ENCODE assay signal across 1 cellular context in the genomic region with DNA sequence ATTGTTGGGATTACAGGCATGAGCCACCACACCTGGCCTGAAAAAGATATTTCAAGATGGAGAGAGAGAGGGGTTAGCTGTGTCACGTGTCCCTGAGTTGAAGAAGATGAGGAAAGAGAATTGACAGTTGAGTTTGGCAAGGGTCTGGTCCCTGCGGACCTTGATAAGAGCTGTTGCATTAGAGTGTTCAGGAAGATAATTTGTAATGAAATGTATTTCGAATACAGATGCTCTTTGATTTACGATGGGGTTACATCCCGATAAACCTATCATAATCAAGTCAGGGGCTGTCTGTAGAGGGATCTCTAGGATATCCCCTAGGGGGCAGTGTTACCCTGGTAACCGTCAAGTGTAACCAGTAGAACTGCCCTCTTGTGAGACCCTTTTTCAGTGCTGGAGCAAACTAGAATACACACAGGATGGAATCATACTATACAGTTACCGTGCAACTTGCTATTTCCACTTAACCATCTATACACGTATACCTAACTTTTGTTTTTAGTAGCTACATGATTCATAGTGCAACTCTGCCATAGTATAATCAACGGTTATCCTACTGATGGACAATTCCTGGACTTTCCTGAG.
TF ChIP-seq lines count a peak whose summit lies in the region.

No MANE protein-coding gene starts in this region.

TF ChIP-seq in K562, 482 proteins besides CTCF, POLR2A, EP300 and RAD21 (continued from another document and continues in another):
- TF ChIP-seq, protein P1, sequence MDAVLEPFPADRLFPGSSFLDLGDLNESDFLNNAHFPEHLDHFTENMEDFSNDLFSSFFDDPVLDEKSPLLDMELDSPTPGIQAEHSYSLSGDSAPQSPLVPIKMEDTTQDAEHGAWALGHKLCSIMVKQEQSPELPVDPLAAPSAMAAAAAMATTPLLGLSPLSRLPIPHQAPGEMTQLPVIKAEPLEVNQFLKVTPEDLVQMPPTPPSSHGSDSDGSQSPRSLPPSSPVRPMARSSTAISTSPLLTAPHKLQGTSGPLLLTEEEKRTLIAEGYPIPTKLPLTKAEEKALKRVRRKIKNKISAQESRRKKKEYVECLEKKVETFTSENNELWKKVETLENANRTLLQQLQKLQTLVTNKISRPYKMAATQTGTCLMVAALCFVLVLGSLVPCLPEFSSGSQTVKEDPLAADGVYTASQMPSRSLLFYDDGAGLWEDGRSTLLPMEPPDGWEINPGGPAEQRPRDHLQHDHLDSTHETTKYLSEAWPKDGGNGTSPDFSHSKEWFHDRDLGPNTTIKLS (IDR thresholded peaks at IDR 0.05; ENCODE audit: borderline replicate concordance, low read depth): no peak
- TF ChIP-seq FOXP1 (CRISPR knock-in tag; IDR thresholded peaks at IDR 0.05) (no peak), ZNF717 (CRISPR knock-in tag; IDR thresholded peaks at IDR 0.05) (no peak), ZNF561 (CRISPR knock-in tag; conservative IDR thresholded peaks at IDR 0.05) (no peak), TAF9B (IDR thresholded peaks at IDR 0.05; ENCODE audit: partially characterized antibody) (peak; percentile 44), ZNF143 (CRISPR knock-in tag; IDR thresholded peaks at IDR 0.05) (no peak), TRIM24 (IDR thresholded peaks at IDR 0.05) (peak; percentile 81 to 91), HDAC3 (IDR thresholded peaks at IDR 0.05; ENCODE audit: borderline replicate concordance, partially characterized antibody) (peak; percentile 85), HDAC8 (tag; IDR thresholded peaks at IDR 0.05) (no peak), COPS2 (conservative IDR thresholded peaks at IDR 0.05) (no peak), PHF8 (IDR thresholded peaks at IDR 0.05; ENCODE audit: borderline replicate concordance, low read length) (no peak), BDP1 (IDR thresholded peaks at IDR 0.05; ENCODE audit: insufficient read depth, insufficient read length) (no peak), LCOR (CRISPR knock-in tag; IDR thresholded peaks at IDR 0.05) (peak; percentile 90), MBD2 (IDR thresholded peaks at IDR 0.05; ENCODE audit: borderline replicate concordance, low read depth) (peak; percentile 52; the same call in 1 of the 2 replicates), ZNF766 (CRISPR knock-in tag; conservative IDR thresholded peaks at IDR 0.05) (no peak), ZNF146 (CRISPR knock-in tag; IDR thresholded peaks at IDR 0.05; ENCODE audit: unreplicated experiment) (no peak), HDAC1 (IDR thresholded peaks at IDR 0.05) (peak; percentile 26 to 86; a peak in 3 of 4 replicates), NCOA2 (IDR thresholded peaks at IDR 0.05; ENCODE audit: partially characterized antibody in 2 of 2) (no peak), ARID2 (IDR thresholded peaks at IDR 0.05) (no peak; the same call in 1 of the 2 replicates), TCF3 (CRISPR knock-in tag; IDR thresholded peaks at IDR 0.05) (peak; percentile 97), RBBP5 (IDR thresholded peaks at IDR 0.05; ENCODE audit: borderline replicate concordance, insufficient read depth, low read length, poor library complexity, severe bottlenecking) (no peak), ZNF785 (CRISPR knock-in tag; IDR thresholded peaks at IDR 0.05) (no peak), BMI1 (IDR thresholded peaks at IDR 0.05; ENCODE audit: low read length) (no peak), RHOXF2B (CRISPR knock-in tag; conservative IDR thresholded peaks at IDR 0.05) (no peak), KDM4B (IDR thresholded peaks at IDR 0.05; ENCODE audit: borderline replicate concordance in 2 of 2, low read depth in 1 of 2) (no peak), MYNN (IDR thresholded peaks at IDR 0.05) (0 out of 2 replicates have a peak, but pooled peaks have one; percentile 24), MYNN (CRISPR knock-in tag; IDR thresholded peaks at IDR 0.05) (no peak), FOXM1 (IDR thresholded peaks at IDR 0.05; ENCODE audit: low read depth) (peak; percentile 89), FOXM1 (CRISPR knock-in tag; IDR thresholded peaks at IDR 0.05; ENCODE audit: low read depth) (no peak), HMG20A (CRISPR knock-in tag; conservative IDR thresholded peaks at IDR 0.05) (no peak), PYGO2 (tag; IDR thresholded peaks at IDR 0.05) (no peak), NELFE (IDR thresholded peaks at IDR 0.05; ENCODE audit: insufficient read depth, insufficient read length) (no peak)
- TF ChIP-seq, protein P2, sequence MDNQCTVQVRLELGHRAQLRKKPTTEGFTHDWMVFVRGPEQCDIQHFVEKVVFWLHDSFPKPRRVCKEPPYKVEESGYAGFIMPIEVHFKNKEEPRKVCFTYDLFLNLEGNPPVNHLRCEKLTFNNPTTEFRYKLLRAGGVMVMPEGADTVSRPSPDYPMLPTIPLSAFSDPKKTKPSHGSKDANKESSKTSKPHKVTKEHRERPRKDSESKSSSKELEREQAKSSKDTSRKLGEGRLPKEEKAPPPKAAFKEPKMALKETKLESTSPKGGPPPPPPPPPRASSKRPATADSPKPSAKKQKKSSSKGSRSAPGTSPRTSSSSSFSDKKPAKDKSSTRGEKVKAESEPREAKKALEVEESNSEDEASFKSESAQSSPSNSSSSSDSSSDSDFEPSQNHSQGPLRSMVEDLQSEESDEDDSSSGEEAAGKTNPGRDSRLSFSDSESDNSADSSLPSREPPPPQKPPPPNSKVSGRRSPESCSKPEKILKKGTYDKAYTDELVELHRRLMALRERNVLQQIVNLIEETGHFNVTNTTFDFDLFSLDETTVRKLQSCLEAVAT (IDR thresholded peaks at IDR 0.05): no peak; a peak in 1 of 4 replicates
- TF ChIP-seq, protein P3, sequence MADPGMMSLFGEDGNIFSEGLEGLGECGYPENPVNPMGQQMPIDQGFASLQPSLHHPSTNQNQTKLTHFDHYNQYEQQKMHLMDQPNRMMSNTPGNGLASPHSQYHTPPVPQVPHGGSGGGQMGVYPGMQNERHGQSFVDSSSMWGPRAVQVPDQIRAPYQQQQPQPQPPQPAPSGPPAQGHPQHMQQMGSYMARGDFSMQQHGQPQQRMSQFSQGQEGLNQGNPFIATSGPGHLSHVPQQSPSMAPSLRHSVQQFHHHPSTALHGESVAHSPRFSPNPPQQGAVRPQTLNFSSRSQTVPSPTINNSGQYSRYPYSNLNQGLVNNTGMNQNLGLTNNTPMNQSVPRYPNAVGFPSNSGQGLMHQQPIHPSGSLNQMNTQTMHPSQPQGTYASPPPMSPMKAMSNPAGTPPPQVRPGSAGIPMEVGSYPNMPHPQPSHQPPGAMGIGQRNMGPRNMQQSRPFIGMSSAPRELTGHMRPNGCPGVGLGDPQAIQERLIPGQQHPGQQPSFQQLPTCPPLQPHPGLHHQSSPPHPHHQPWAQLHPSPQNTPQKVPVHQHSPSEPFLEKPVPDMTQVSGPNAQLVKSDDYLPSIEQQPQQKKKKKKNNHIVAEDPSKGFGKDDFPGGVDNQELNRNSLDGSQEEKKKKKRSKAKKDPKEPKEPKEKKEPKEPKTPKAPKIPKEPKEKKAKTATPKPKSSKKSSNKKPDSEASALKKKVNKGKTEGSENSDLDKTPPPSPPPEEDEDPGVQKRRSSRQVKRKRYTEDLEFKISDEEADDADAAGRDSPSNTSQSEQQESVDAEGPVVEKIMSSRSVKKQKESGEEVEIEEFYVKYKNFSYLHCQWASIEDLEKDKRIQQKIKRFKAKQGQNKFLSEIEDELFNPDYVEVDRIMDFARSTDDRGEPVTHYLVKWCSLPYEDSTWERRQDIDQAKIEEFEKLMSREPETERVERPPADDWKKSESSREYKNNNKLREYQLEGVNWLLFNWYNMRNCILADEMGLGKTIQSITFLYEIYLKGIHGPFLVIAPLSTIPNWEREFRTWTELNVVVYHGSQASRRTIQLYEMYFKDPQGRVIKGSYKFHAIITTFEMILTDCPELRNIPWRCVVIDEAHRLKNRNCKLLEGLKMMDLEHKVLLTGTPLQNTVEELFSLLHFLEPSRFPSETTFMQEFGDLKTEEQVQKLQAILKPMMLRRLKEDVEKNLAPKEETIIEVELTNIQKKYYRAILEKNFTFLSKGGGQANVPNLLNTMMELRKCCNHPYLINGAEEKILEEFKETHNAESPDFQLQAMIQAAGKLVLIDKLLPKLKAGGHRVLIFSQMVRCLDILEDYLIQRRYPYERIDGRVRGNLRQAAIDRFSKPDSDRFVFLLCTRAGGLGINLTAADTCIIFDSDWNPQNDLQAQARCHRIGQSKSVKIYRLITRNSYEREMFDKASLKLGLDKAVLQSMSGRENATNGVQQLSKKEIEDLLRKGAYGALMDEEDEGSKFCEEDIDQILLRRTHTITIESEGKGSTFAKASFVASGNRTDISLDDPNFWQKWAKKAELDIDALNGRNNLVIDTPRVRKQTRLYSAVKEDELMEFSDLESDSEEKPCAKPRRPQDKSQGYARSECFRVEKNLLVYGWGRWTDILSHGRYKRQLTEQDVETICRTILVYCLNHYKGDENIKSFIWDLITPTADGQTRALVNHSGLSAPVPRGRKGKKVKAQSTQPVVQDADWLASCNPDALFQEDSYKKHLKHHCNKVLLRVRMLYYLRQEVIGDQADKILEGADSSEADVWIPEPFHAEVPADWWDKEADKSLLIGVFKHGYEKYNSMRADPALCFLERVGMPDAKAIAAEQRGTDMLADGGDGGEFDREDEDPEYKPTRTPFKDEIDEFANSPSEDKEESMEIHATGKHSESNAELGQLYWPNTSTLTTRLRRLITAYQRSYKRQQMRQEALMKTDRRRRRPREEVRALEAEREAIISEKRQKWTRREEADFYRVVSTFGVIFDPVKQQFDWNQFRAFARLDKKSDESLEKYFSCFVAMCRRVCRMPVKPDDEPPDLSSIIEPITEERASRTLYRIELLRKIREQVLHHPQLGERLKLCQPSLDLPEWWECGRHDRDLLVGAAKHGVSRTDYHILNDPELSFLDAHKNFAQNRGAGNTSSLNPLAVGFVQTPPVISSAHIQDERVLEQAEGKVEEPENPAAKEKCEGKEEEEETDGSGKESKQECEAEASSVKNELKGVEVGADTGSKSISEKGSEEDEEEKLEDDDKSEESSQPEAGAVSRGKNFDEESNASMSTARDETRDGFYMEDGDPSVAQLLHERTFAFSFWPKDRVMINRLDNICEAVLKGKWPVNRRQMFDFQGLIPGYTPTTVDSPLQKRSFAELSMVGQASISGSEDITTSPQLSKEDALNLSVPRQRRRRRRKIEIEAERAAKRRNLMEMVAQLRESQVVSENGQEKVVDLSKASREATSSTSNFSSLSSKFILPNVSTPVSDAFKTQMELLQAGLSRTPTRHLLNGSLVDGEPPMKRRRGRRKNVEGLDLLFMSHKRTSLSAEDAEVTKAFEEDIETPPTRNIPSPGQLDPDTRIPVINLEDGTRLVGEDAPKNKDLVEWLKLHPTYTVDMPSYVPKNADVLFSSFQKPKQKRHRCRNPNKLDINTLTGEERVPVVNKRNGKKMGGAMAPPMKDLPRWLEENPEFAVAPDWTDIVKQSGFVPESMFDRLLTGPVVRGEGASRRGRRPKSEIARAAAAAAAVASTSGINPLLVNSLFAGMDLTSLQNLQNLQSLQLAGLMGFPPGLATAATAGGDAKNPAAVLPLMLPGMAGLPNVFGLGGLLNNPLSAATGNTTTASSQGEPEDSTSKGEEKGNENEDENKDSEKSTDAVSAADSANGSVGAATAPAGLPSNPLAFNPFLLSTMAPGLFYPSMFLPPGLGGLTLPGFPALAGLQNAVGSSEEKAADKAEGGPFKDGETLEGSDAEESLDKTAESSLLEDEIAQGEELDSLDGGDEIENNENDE (IDR thresholded peaks at IDR 0.05; ENCODE audit: low read depth, low read length): no peak
- TF ChIP-seq, protein P4, sequence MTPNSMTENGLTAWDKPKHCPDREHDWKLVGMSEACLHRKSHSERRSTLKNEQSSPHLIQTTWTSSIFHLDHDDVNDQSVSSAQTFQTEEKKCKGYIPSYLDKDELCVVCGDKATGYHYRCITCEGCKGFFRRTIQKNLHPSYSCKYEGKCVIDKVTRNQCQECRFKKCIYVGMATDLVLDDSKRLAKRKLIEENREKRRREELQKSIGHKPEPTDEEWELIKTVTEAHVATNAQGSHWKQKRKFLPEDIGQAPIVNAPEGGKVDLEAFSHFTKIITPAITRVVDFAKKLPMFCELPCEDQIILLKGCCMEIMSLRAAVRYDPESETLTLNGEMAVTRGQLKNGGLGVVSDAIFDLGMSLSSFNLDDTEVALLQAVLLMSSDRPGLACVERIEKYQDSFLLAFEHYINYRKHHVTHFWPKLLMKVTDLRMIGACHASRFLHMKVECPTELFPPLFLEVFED (CRISPR knock-in tag; conservative IDR thresholded peaks at IDR 0.05): no peak
- TF ChIP-seq, protein P5, sequence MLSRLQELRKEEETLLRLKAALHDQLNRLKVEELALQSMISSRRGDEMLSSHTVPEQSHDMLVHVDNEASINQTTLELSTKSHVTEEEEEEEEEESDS (CRISPR knock-in tag; IDR thresholded peaks at IDR 0.05): no peak
- TF ChIP-seq, protein P6, sequence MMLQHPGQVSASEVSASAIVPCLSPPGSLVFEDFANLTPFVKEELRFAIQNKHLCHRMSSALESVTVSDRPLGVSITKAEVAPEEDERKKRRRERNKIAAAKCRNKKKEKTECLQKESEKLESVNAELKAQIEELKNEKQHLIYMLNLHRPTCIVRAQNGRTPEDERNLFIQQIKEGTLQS (IDR thresholded peaks at IDR 0.05): 0 out of 2 replicates have a peak, but pooled peaks have one; percentile 41
- TF ChIP-seq, protein P6 (CRISPR knock-in tag; conservative IDR thresholded peaks at IDR 0.05): no peak
- TF ChIP-seq, protein P7, sequence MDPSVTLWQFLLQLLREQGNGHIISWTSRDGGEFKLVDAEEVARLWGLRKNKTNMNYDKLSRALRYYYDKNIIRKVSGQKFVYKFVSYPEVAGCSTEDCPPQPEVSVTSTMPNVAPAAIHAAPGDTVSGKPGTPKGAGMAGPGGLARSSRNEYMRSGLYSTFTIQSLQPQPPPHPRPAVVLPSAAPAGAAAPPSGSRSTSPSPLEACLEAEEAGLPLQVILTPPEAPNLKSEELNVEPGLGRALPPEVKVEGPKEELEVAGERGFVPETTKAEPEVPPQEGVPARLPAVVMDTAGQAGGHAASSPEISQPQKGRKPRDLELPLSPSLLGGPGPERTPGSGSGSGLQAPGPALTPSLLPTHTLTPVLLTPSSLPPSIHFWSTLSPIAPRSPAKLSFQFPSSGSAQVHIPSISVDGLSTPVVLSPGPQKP (CRISPR knock-in tag; IDR thresholded peaks at IDR 0.05): no peak
- TF ChIP-seq, protein P8, sequence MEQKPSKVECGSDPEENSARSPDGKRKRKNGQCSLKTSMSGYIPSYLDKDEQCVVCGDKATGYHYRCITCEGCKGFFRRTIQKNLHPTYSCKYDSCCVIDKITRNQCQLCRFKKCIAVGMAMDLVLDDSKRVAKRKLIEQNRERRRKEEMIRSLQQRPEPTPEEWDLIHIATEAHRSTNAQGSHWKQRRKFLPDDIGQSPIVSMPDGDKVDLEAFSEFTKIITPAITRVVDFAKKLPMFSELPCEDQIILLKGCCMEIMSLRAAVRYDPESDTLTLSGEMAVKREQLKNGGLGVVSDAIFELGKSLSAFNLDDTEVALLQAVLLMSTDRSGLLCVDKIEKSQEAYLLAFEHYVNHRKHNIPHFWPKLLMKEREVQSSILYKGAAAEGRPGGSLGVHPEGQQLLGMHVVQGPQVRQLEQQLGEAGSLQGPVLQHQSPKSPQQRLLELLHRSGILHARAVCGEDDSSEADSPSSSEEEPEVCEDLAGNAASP (IDR thresholded peaks at IDR 0.05): no peak
